ENCODE assay signal across 1 cellular context in genomic region chr5:65190328-65191053, GRCh38.
TF ChIP-seq lines count a peak whose summit lies in the region.

No MANE protein-coding gene starts in this region.

TF ChIP-seq in WTC11, 78 proteins besides CTCF, POLR2A, EP300 and RAD21 (continued from another document):
- TF ChIP-seq ZNF425 (CRISPR knock-in tag; conservative IDR thresholded peaks at IDR 0.05) (no peak), SMAD3 (CRISPR knock-in tag; IDR thresholded peaks at IDR 0.05; ENCODE audit: borderline replicate concordance) (no peak), CREB1 (CRISPR knock-in tag; IDR thresholded peaks at IDR 0.05) (no peak), E2F5 (CRISPR knock-in tag; IDR thresholded peaks at IDR 0.05) (no peak), ZNF317 (CRISPR knock-in tag; IDR thresholded peaks at IDR 0.05; ENCODE audit: borderline replicate concordance, low read depth) (no peak), ELF4 (CRISPR knock-in tag; IDR thresholded peaks at IDR 0.05; ENCODE audit: low read depth) (no peak), IRF2 (CRISPR knock-in tag; IDR thresholded peaks at IDR 0.05; ENCODE audit: borderline replicate concordance, low read depth) (no peak)
